ENCODE assay signal across 13 cellular contexts in genomic region chr11:113554531-113554930, GRCh38.
DNase-seq lines count a peak whose midpoint lies in the region; ATAC-seq and TF ChIP-seq lines count a peak whose summit lies in the region.
"Had no signal": no experiment of that assay in that cellular context is flagged by ENCODE, and none has a peak within 500 bp of the region (broad histone marks: within the 10 kb centered on the region; RNA-seq: fewer than 3 reads in every experiment).

No MANE protein-coding gene starts in this region.

- 29% methylated on average over 3 of the region's 3 CpGs for WGBS in prostate gland

- peak overlapping the region; percentile 11 to 92 (median 65) for H3K27ac Mint-ChIP-seq in brain
- H3K27ac Mint-ChIP-seq in activated T-helper 2 cell treated with anti-CD3 and anti-CD28 coated beads, Interferon-gamma antibody, Interleukin-2, Interleukin-4, amounts not matched to agents 10 μg/mL and 5 μg/mL and 100 μg/mL, durations not matched to agents 14 hours and 24 hours and 36 hours: no peak overlapping the region
- H3K27ac Mint-ChIP-seq: naive thymus-derived CD8-positive, alpha-beta T cell; type B pancreatic cell had no signal

- peaks cover 0 to 1% (median 0%) of the 10 kb centered on the region in 5 experiments for H3K9me3 Mint-ChIP-seq in brain
- no peaks in the 10 kb centered on the region for H3K9me3 Mint-ChIP-seq in activated T-helper 2 cell treated with anti-CD3 and anti-CD28 coated beads, Interferon-gamma antibody, Interleukin-2, Interleukin-4, amounts not matched to agents 10 μg/mL and 5 μg/mL and 100 μg/mL, durations not matched to agents 14 hours and 24 hours and 36 hours
- H3K9me3 Mint-ChIP-seq: naive thymus-derived CD8-positive, alpha-beta T cell; type B pancreatic cell had no signal

- H3K4me3 ChIP-seq in prostate gland: no peak overlapping the region
- H3K4me3 ChIP-seq: gastrocnemius medialis had no signal

- H3K4me3 Mint-ChIP-seq in brain: peak overlapping the region in 1 of 5 experiments; percentile 18
- H3K4me3 Mint-ChIP-seq in activated T-helper 2 cell treated with anti-CD3 and anti-CD28 coated beads, Interferon-gamma antibody, Interleukin-2, Interleukin-4, amounts not matched to agents 10 μg/mL and 5 μg/mL and 100 μg/mL, durations not matched to agents 14 hours and 24 hours and 36 hours (ENCODE audit: low read depth): no peak overlapping the region
- H3K4me3 Mint-ChIP-seq: naive thymus-derived CD8-positive, alpha-beta T cell; type B pancreatic cell had no signal

- H3K36me3 ChIP-seq in prostate gland: no peaks in the 10 kb centered on the region
- H3K36me3 ChIP-seq: gastrocnemius medialis had no signal

- H3K27me3 Mint-ChIP-seq in brain: no peaks in the 10 kb centered on the region
- peaks cover 11% of the 10 kb centered on the region for H3K27me3 Mint-ChIP-seq in activated T-helper 2 cell treated with anti-CD3 and anti-CD28 coated beads, Interferon-gamma antibody, Interleukin-2, Interleukin-4, amounts not matched to agents 10 μg/mL and 5 μg/mL and 100 μg/mL, durations not matched to agents 14 hours and 24 hours and 36 hours (ENCODE audit: low read depth)

- H3K27ac ChIP-seq in prostate gland: no peak overlapping the region
- H3K27ac ChIP-seq: gastrocnemius medialis had no signal

- TF ChIP-seq CTCF in brain (conservative IDR thresholded peaks at IDR 0.05): no peak
- TF ChIP-seq CTCF in prostate gland (IDR thresholded peaks at IDR 0.05): no peak

- no peaks in the 10 kb centered on the region for H3K27me3 ChIP-seq in prostate gland (replicated peaks; ENCODE audit: insufficient read depth)
- H3K27me3 ChIP-seq: gastrocnemius medialis had no signal

- H3K36me3 Mint-ChIP-seq in brain: no peaks in the 10 kb centered on the region
- H3K36me3 Mint-ChIP-seq in activated T-helper 2 cell treated with anti-CD3 and anti-CD28 coated beads, Interferon-gamma antibody, Interleukin-2, Interleukin-4, amounts not matched to agents 10 μg/mL and 5 μg/mL and 100 μg/mL, durations not matched to agents 14 hours and 24 hours and 36 hours (ENCODE audit: low read depth): no peaks in the 10 kb centered on the region
- H3K36me3 Mint-ChIP-seq: naive thymus-derived CD8-positive, alpha-beta T cell; type B pancreatic cell had no signal

- no peaks in the 10 kb centered on the region for H3K9me3 ChIP-seq in prostate gland
- H3K9me3 ChIP-seq: gastrocnemius medialis had no signal

- H3K4me1 Mint-ChIP-seq in brain: peaks cover 36% of the 10 kb centered on the region
- H3K4me1 Mint-ChIP-seq in activated T-helper 2 cell treated with anti-CD3 and anti-CD28 coated beads, Interferon-gamma antibody, Interleukin-2, Interleukin-4, amounts not matched to agents 10 μg/mL and 5 μg/mL and 100 μg/mL, durations not matched to agents 14 hours and 24 hours and 36 hours (ENCODE audit: low read depth): peaks cover 12% of the 10 kb centered on the region
- H3K4me1 Mint-ChIP-seq: naive thymus-derived CD8-positive, alpha-beta T cell had no signal

- intact Hi-C loops in prostate gland (cut with DNase I): no loop called here
- intact Hi-C loops in activated T-helper 2 cell treated with anti-CD3 and anti-CD28 coated beads, Interferon-gamma antibody, Interleukin-2, Interleukin-4, amounts not matched to agents 10 μg/mL and 5 μg/mL and 100 μg/mL, durations not matched to agents 14 hours and 24 hours and 36 hours (cut with micrococcal nuclease): loop anchor here (10.0 kb wide), 1 partner anchor 220 kb away; the partner anchor contains the start of genes CLDN25 and ZW10

- DNase-seq in NCI-H526 (lab: John Stamatoyannopoulos, UW) (peak; percentile 97 to 98), prostate gland (ENCODE audit: low spot score) (peak; percentile 64)
- DNase-seq in activated T-helper 2 cell treated with anti-CD3 and anti-CD28 coated beads, Interferon-gamma antibody, Interleukin-2, Interleukin-4, amounts not matched to agents 10 μg/mL and 5 μg/mL and 100 μg/mL, durations not matched to agents 14 hours and 24 hours and 36 hours (ENCODE audit: low spot score): no peak
- DNase-seq: activated effector memory CD4-positive, alpha-beta T cell treated with Interleukin-2 at 50 U/mL for 16 hours; gastrocnemius medialis; naive thymus-derived CD8-positive, alpha-beta T cell; NCI-H1436; stimulated activated naive CD4-positive, alpha-beta T cell had no signal

- no peak for TF ChIP-seq POLR2A in prostate gland (IDR thresholded peaks at IDR 0.05)

- peak; percentile 62 for ATAC-seq in HG02870 (IDR thresholded peaks at IDR 0.05; ENCODE audit: unreplicated experiment)
- no peak for ATAC-seq in GM19035 (IDR thresholded peaks at IDR 0.05; ENCODE audit: unreplicated experiment)
- ATAC-seq in GM18498 (IDR thresholded peaks at IDR 0.05; ENCODE audit: unreplicated experiment): no peak
- ATAC-seq: gastrocnemius medialis; naive thymus-derived CD8-positive, alpha-beta T cell had no signal

- no peaks in the 10 kb centered on the region for H3K4me1 ChIP-seq in prostate gland (replicated peaks)
